Comparison of ENCODE assay signal across 1 cellular context in genomic region chr14:72070458-72070857, GRCh38.
TF ChIP-seq lines count a peak whose summit lies in the region.

No MANE protein-coding gene starts in this region.

TF ChIP-seq in GM12878, 131 proteins besides CTCF, POLR2A, EP300 and RAD21 (continued from another document):
- TF ChIP-seq CUX1 (IDR thresholded peaks at IDR 0.05; ENCODE audit: insufficient replicate concordance, low read depth, low read length), result no peak
